Comparison of ENCODE assay signal across 1 cellular context in genomic region chr20:53080969-53081871, GRCh38.
TF ChIP-seq lines count a peak whose summit lies in the region.

No MANE protein-coding gene starts in this region.

TF ChIP-seq in HepG2, 621 proteins besides CTCF, POLR2A, EP300 and RAD21 (continued from another document and continues in another):
- TF ChIP-seq ZBTB49 (CRISPR knock-in tag; IDR thresholded peaks at IDR 0.05; ENCODE audit: borderline replicate concordance) (0 out of 2 replicates have a peak, but pooled peaks have one; percentile 70), ATF1 (CRISPR knock-in tag; IDR thresholded peaks at IDR 0.05) (peak; percentile 49), TAF1 (CRISPR knock-in tag; IDR thresholded peaks at IDR 0.05) (no peak), KLF12 (CRISPR knock-in tag; IDR thresholded peaks at IDR 0.05; ENCODE audit: borderline replicate concordance) (peak; percentile 77), TCF7L2 (IDR thresholded peaks at IDR 0.05; ENCODE audit: low read depth, low read length) (no peak), SP4 (CRISPR knock-in tag; IDR thresholded peaks at IDR 0.05) (no peak), FOXK1 (CRISPR knock-in tag; IDR thresholded peaks at IDR 0.05; ENCODE audit: borderline replicate concordance, low read depth) (peak; percentile 97), STAT5B (CRISPR knock-in tag; IDR thresholded peaks at IDR 0.05) (peak; percentile 42; the same call in 1 of the 2 replicates), TOE1 (CRISPR knock-in tag; IDR thresholded peaks at IDR 0.05) (no peak), ZNF589 (CRISPR knock-in tag; conservative IDR thresholded peaks at IDR 0.05) (no peak), ZBTB46 (CRISPR knock-in tag; IDR thresholded peaks at IDR 0.05; ENCODE audit: borderline replicate concordance) (no peak), ZNF710 (CRISPR knock-in tag; IDR thresholded peaks at IDR 0.05; ENCODE audit: borderline replicate concordance) (peak; percentile 76; the same call in 1 of the 2 replicates), ZNF674 (CRISPR knock-in tag; IDR thresholded peaks at IDR 0.05; ENCODE audit: low read depth) (no peak), TERF1 (CRISPR knock-in tag; IDR thresholded peaks at IDR 0.05) (no peak), ZFYVE20 (CRISPR knock-in tag; IDR thresholded peaks at IDR 0.05; ENCODE audit: borderline replicate concordance, low read depth) (no peak), KMT2B (CRISPR knock-in tag; IDR thresholded peaks at IDR 0.05) (peak; percentile 36; the same call in 1 of the 2 replicates), ZNF3 (CRISPR knock-in tag; IDR thresholded peaks at IDR 0.05) (0 out of 2 replicates have a peak, but pooled peaks have one; percentile 8), ZBTB37 (CRISPR knock-in tag; IDR thresholded peaks at IDR 0.05) (no peak), RBAK (CRISPR knock-in tag; IDR thresholded peaks at IDR 0.05) (no peak), POGZ (CRISPR knock-in tag; IDR thresholded peaks at IDR 0.05) (peak; percentile 96), ZNF367 (CRISPR knock-in tag; IDR thresholded peaks at IDR 0.05; ENCODE audit: borderline replicate concordance) (no peak), RXRA (CRISPR knock-in tag; IDR thresholded peaks at IDR 0.05) (peak; percentile 80; the same call in 1 of the 2 replicates), PITX1 (CRISPR knock-in tag; IDR thresholded peaks at IDR 0.05) (peak; percentile 62; the same call in 1 of the 2 replicates), HOXA3 (CRISPR knock-in tag; IDR thresholded peaks at IDR 0.05) (peak; percentile 97), MATR3 (CRISPR knock-in tag; IDR thresholded peaks at IDR 0.05) (no peak), HOXA9 (CRISPR knock-in tag; IDR thresholded peaks at IDR 0.05; ENCODE audit: borderline replicate concordance) (no peak), ZNF10 (CRISPR knock-in tag; IDR thresholded peaks at IDR 0.05; ENCODE audit: borderline replicate concordance, low read depth) (no peak), NCOA5 (CRISPR knock-in tag; IDR thresholded peaks at IDR 0.05) (no peak), ZNF883 (CRISPR knock-in tag; IDR thresholded peaks at IDR 0.05; ENCODE audit: not compliant biosample characterization) (peak; percentile 39), ZNF564 (CRISPR knock-in tag; IDR thresholded peaks at IDR 0.05) (0 out of 2 replicates have a peak, but pooled peaks have one; percentile 56), ZNF468 (CRISPR knock-in tag; IDR thresholded peaks at IDR 0.05) (no peak), PAWR (CRISPR knock-in tag; IDR thresholded peaks at IDR 0.05; ENCODE audit: borderline replicate concordance) (no peak), ZNF83 (CRISPR knock-in tag; IDR thresholded peaks at IDR 0.05; ENCODE audit: borderline replicate concordance) (no peak), ZNF143 (CRISPR knock-in tag; IDR thresholded peaks at IDR 0.05) (no peak), ZC3H13 (CRISPR knock-in tag; IDR thresholded peaks at IDR 0.05) (0 out of 2 replicates have a peak, but pooled peaks have one; percentile 45), ZNF451 (CRISPR knock-in tag; IDR thresholded peaks at IDR 0.05) (peak; percentile 45; the same call in 1 of the 2 replicates), KLF9 (CRISPR knock-in tag; IDR thresholded peaks at IDR 0.05; ENCODE audit: low read depth) (no peak), XRCC5 (optimal IDR thresholded peaks at IDR 0.05; ENCODE audit: low read length) (peak; percentile 29), SMYD3 (CRISPR knock-in tag; IDR thresholded peaks at IDR 0.05) (peak; percentile 24; the same call in 1 of the 2 replicates), ZSCAN21 (CRISPR knock-in tag; IDR thresholded peaks at IDR 0.05; ENCODE audit: borderline replicate concordance) (peak; percentile 63; the same call in 1 of the 2 replicates), ZKSCAN1 (IDR thresholded peaks at IDR 0.05; ENCODE audit: low read length) (no peak), MAF1 (CRISPR knock-in tag; IDR thresholded peaks at IDR 0.05; ENCODE audit: borderline replicate concordance) (no peak), NONO (IDR thresholded peaks at IDR 0.05) (no peak), NONO (CRISPR knock-in tag; conservative IDR thresholded peaks at IDR 0.05) (peak; percentile 52), MZF1 (CRISPR knock-in tag; IDR thresholded peaks at IDR 0.05; ENCODE audit: borderline replicate concordance) (no peak), ZNF766 (CRISPR knock-in tag; IDR thresholded peaks at IDR 0.05; ENCODE audit: borderline replicate concordance) (peak; percentile 76), IKZF5 (CRISPR knock-in tag; IDR thresholded peaks at IDR 0.05) (peak; percentile 98), GPN1 (CRISPR knock-in tag; IDR thresholded peaks at IDR 0.05; ENCODE audit: borderline replicate concordance) (no peak), MAFF (IDR thresholded peaks at IDR 0.05; ENCODE audit: low read depth, low read length) (peak; percentile 85), ZNF891 (CRISPR knock-in tag; IDR thresholded peaks at IDR 0.05) (no peak), ZNF138 (CRISPR knock-in tag; IDR thresholded peaks at IDR 0.05; ENCODE audit: low read depth) (no peak), MLLT10 (CRISPR knock-in tag; IDR thresholded peaks at IDR 0.05) (no peak), DDIT3 (CRISPR knock-in tag; IDR thresholded peaks at IDR 0.05) (no peak), MEIS2 (CRISPR knock-in tag; IDR thresholded peaks at IDR 0.05) (peak; percentile 88), RCOR2 (CRISPR knock-in tag; IDR thresholded peaks at IDR 0.05) (peak; percentile 82), TGIF2 (CRISPR knock-in tag; IDR thresholded peaks at IDR 0.05) (peak; percentile 58; the same call in 1 of the 2 replicates)
- TF ChIP-seq, protein P1, sequence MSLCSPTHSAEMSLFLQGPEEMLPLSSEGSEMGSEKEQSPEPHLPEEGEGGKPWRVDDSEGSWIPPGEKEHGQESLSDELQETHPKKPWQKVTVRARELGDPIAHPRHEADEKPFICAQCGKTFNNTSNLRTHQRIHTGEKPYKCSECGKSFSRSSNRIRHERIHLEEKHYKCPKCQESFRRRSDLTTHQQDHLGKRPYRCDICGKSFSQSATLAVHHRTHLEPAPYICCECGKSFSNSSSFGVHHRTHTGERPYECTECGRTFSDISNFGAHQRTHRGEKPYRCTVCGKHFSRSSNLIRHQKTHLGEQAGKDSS (CRISPR knock-in tag; IDR thresholded peaks at IDR 0.05; ENCODE audit: borderline replicate concordance, low read depth), result no peak
- TF ChIP-seq, protein P2, sequence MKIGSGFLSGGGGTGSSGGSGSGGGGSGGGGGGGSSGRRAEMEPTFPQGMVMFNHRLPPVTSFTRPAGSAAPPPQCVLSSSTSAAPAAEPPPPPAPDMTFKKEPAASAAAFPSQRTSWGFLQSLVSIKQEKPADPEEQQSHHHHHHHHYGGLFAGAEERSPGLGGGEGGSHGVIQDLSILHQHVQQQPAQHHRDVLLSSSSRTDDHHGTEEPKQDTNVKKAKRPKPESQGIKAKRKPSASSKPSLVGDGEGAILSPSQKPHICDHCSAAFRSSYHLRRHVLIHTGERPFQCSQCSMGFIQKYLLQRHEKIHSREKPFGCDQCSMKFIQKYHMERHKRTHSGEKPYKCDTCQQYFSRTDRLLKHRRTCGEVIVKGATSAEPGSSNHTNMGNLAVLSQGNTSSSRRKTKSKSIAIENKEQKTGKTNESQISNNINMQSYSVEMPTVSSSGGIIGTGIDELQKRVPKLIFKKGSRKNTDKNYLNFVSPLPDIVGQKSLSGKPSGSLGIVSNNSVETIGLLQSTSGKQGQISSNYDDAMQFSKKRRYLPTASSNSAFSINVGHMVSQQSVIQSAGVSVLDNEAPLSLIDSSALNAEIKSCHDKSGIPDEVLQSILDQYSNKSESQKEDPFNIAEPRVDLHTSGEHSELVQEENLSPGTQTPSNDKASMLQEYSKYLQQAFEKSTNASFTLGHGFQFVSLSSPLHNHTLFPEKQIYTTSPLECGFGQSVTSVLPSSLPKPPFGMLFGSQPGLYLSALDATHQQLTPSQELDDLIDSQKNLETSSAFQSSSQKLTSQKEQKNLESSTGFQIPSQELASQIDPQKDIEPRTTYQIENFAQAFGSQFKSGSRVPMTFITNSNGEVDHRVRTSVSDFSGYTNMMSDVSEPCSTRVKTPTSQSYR (CRISPR knock-in tag; IDR thresholded peaks at IDR 0.05; ENCODE audit: borderline replicate concordance), result peak; percentile 77; the same call in 1 of the 2 replicates
- TF ChIP-seq, protein P3, sequence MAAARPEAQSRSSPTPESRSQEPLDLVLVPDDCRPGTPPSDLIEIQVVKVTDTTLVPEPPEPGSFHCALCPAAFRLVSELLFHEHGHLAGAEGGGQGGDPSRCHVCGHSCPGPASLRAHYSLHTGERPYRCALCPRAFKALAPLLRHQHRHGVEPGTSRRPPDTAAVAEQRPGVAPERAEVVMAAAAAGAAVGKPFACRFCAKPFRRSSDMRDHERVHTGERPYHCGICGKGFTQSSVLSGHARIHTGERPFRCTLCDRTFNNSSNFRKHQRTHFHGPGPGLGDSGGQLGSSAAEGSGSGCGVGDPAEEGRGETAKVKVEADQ (CRISPR knock-in tag; IDR thresholded peaks at IDR 0.05; ENCODE audit: borderline replicate concordance), result peak; percentile 82; the same call in 1 of the 2 replicates
